Comparison of ENCODE assay signal across 16 cellular contexts in the genomic region with DNA sequence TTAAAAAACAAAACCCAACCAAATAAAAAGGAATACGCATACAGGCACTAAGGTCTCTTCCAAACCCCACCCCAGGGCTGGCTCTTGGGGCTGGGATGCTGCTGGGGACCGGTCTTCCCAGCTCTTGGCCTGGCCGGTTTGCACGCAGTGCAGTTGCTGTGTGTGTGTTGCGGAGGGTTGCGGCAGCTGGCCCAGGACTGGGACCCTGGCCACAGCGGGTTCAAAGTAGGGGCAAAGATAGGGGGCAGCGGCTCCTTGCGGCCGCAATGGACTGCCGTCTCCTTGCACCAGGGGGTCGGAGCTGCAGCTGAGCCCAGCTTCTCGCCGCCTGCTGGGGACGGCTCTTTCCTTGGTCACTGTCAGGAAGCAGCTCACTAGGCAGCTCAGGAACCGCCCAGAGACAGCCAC. TPM values are rescaled to one million over a fixed set of nuclear protein-coding genes. Genes with fewer than 3 reads are reported as not detected.
"Had no signal": no experiment of that assay in that cellular context is flagged by ENCODE, and none has a peak within 500 bp of the region (broad histone marks: within the 10 kb centered on the region; RNA-seq: fewer than 3 reads in every experiment).

No MANE protein-coding gene starts in this region.

- H3K4me3 ChIP-seq: lower lobe of right lung, pancreas, skin epidermis, upper lobe of right lung had no signal

- H3K4me3 Mint-ChIP-seq: T-helper 2 cell treated with Interferon-gamma antibody and Interleukin-4, amounts not matched to agents 5 μg/mL and 100 μg/mL, for 36 hours had no signal

- DNase-seq: activated CD4-positive, alpha-beta T cell treated with anti-CD3 and anti-CD28 coated beads, Interleukin-2, amount 50 U/mL, for 4 hours; activated naive CD4-positive, alpha-beta T cell; activated T-cell treated with anti-CD3 and anti-CD28 coated beads for 4 hours; anterior cingulate cortex; hippocampal formation; lower lobe of right lung; pancreas; stimulated activated naive CD8-positive, alpha-beta T cell treated with anti-CD3 and anti-CD28 coated beads, Interleukin-15, Interleukin-2, amounts not matched to agents 100 U/mL and 50 U/mL, for 24 hours; SW 1271; upper lobe of right lung had no signal

- H3K27ac Mint-ChIP-seq: T-helper 2 cell treated with Interferon-gamma antibody and Interleukin-4, amounts not matched to agents 5 μg/mL and 100 μg/mL, for 36 hours had no signal

- H3K36me3 ChIP-seq: lower lobe of right lung, pancreas, upper lobe of right lung had no signal

- H3K27ac ChIP-seq: lower lobe of right lung, pancreas, skin epidermis, upper lobe of right lung had no signal

- ATAC-seq: activated CD4-positive, CD25-positive, alpha-beta regulatory T cell treated with anti-CD3 and anti-CD28 coated beads, Interleukin-2, amount 50 U/mL, for 24 hours; lower lobe of right lung; pancreas; stimulated activated naive CD8-positive, alpha-beta T cell treated with anti-CD3 and anti-CD28 coated beads, Interleukin-15, Interleukin-2, amounts not matched to agents 100 U/mL and 50 U/mL, for 24 hours; upper lobe of right lung had no signal

- H3K9me3 ChIP-seq: lower lobe of right lung, pancreas, upper lobe of right lung had no signal

- FAIRE-seq: pancreas had no signal

- H3K9me3 Mint-ChIP-seq: T-helper 2 cell treated with Interferon-gamma antibody and Interleukin-4, amounts not matched to agents 5 μg/mL and 100 μg/mL, for 36 hours had no signal

RNA-seq across cellular contexts. Expression of gene DMRT3, which starts 5.0 kb away (rescaled TPM):
- total RNA-seq: pancreas, renal cortical epithelial cell, SK-MEL-5, temporal lobe, upper lobe of right lung had no signal
- polyA plus RNA-seq: pancreas had no signal
